19 cellular contexts compared by ENCODE assay signal in the genomic region with DNA sequence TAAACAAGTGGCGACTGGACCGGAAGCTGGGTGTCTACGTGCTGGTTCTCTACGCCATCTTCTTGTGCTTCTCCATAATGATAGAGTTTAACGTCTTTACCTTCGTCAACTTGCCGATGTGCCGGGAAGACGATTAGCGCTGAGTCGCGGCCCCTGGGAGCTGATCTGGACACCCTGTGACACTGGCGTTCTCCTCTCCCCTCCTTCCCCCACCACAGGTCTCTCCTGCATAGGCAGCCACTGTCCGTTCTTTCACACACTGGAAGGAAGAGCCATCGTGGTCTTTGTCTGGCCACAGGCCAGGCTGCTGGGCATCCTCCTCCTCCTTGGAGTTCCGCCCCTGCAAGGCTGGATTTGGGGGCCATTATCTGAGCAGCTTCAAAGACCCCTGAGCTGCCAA.
"Had no signal": no experiment of that assay in that cellular context is flagged by ENCODE, and none has a peak within 500 bp of the region (broad histone marks: within the 10 kb centered on the region; RNA-seq: fewer than 3 reads in every experiment).

No MANE protein-coding gene starts in this region.

- H3K4me3 ChIP-seq: cardiac muscle cell had no signal

- DNase-seq: activated CD4-positive, alpha-beta T cell treated with anti-CD3 and anti-CD28 coated beads for 4 hours; activated CD8-positive, alpha-beta T cell treated with anti-CD3 and anti-CD28 coated beads for 36 hours; activated gamma-delta T cell; activated naive CD4-positive, alpha-beta T cell treated with anti-CD3 and anti-CD28 coated beads for 36 hours; activated naive CD8-positive, alpha-beta T cell treated with anti-CD3 and anti-CD28 coated beads for 36 hours; activated T-cell treated with anti-CD3 and anti-CD28 coated beads for 4 hours; activated T-cell treated with anti-CD3 and anti-CD28 coated beads, Interleukin-2, amount 50 U/mL, for 48 hours; brain microvascular endothelial cell; Karpas-422; MM.1S; NCI-H1105; NCI-H1436; NCI-H1694 treated with DMSO at 0.1 percent for 48 hours; NCI-H2081; NCI-H446; NCI-H524; PC-3; SHP77 treated with DMSO at 0.1 percent for 48 hours had no signal

- H3K36me3 ChIP-seq: brain microvascular endothelial cell, cardiac muscle cell had no signal

- H3K27me3 ChIP-seq: brain microvascular endothelial cell, cardiac muscle cell had no signal

- H3K27ac ChIP-seq: brain microvascular endothelial cell, cardiac muscle cell had no signal
